Comparison of ENCODE assay signal across 21 cellular contexts in the genomic region with DNA sequence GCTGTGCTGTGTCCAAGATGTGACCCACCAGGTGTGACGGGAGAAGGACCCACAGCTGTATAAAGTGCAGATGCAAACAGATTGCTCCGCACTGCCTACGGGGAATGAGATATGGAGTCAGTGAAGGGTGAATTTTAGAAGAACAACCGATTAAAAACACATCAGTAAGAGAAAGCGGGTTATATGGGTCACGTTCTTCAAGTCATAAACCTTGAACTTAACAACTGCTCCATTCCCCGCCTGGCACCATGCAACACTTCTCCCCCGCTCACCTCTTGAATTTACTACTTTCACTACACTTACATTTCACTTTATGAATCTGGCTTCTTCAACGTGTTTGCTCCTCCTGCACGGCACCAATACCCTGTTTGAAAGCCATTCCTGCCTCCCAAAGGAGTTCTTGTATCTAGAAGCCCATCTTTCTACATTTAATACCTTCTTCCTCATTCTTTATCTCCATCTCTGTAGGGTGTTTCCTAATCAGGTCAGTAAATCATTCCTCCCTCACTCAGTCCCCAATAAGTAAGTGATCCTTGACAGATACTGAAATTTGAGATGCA.
"Had no signal": no experiment of that assay in that cellular context is flagged by ENCODE, and none has a peak within 500 bp of the region (broad histone marks: within the 10 kb centered on the region; RNA-seq: fewer than 3 reads in every experiment).

No MANE protein-coding gene starts in this region.

- DNase-seq: dorsolateral prefrontal cortex; effector CD4-positive, alpha-beta T cell; hypothalamus; immature natural killer cell; islet precursor cell; kidney glomerular epithelial cell; left colon; left ventricle myocardium superior; lower lobe of right lung; naive thymus-derived CD8-positive, alpha-beta T cell; sigmoid colon; stimulated activated CD4-positive, alpha-beta T cell treated with anti-CD3 and anti-CD28 coated beads, Interleukin-2, amount 100 ng/mL, for 24 hours; stimulated activated CD4-positive, alpha-beta T cell treated with anti-CD3 and anti-CD28 coated beads, Interleukin-4, amount 100 ng/mL, for 24 hours; stimulated activated naive CD4-positive, alpha-beta T cell treated with Interleukin-2 at 50 U/mL for 16 hours; stomach; trophoblast cell had no signal

- H3K4me3 ChIP-seq: dorsolateral prefrontal cortex, lower lobe of right lung, prostate gland, right atrium auricular region, sigmoid colon, stomach, thyroid gland had no signal

- H3K27me3 ChIP-seq: dorsolateral prefrontal cortex, neutrophil, right atrium auricular region, sigmoid colon, stomach, thyroid gland had no signal

- ATAC-seq: left colon; left ventricle myocardium superior; lower lobe of right lung; naive thymus-derived CD8-positive, alpha-beta T cell; stimulated activated effector memory CD8-positive, alpha-beta T cell treated with anti-CD3 and anti-CD28 coated beads, Interleukin-12 subunit alpha, Interleukin-12 subunit beta, amount 100 ng/mL, for 72 hours had no signal

- H3K36me3 ChIP-seq: lower lobe of right lung, neutrophil, prostate gland, right atrium auricular region, sigmoid colon, stomach, thyroid gland had no signal

- H3K27ac ChIP-seq: dorsolateral prefrontal cortex, lower lobe of right lung, neutrophil, prostate gland, right atrium auricular region, sigmoid colon, stomach, thyroid gland had no signal

- H3K4me1 ChIP-seq: lower lobe of right lung, prostate gland, right atrium auricular region, sigmoid colon, stomach, thyroid gland had no signal

- H3K9me3 ChIP-seq: lower lobe of right lung, neutrophil, prostate gland, right atrium auricular region, sigmoid colon, stomach, thyroid gland had no signal
